Comparison of ENCODE assay signal across 8 cellular contexts in genomic region chr7:44881610-44882009, GRCh38. TPM values are rescaled to one million over a fixed set of nuclear protein-coding genes. Genes with fewer than 3 reads are reported as not detected.
DNase-seq lines count a peak whose midpoint lies in the region; ATAC-seq and TF ChIP-seq lines count a peak whose summit lies in the region.

No MANE protein-coding gene starts in this region.

- POLR2A ChIA-PET in OCI-LY7 (lab: Charles Lee), result interaction anchor here (0.5 to 2.6 kb wide), 16 partner anchors 8 to 364 kb away, joined by 3 to 27 read pairs (median 4); partner anchors contain the start of gene H2AZ2

- no peak for TF ChIP-seq CTCF in OCI-LY7 (conservative IDR thresholded peaks at IDR 0.05; ENCODE audit: low read length)
- no peak for TF ChIP-seq CTCF in sigmoid colon (IDR thresholded peaks at IDR 0.05)
- TF ChIP-seq CTCF in prostate gland (IDR thresholded peaks at IDR 0.05), result no peak

- intact Hi-C loops in OCI-LY7 (cut with micrococcal nuclease; ENCODE audit: unreplicated experiment), result loop anchor here (2.0 kb wide), 1 partner anchor 19 kb away; no protein-coding TSS in a partner anchor
- intact Hi-C loops in sigmoid colon (cut with DNase I), result loop anchor here (10.0 kb wide), 1 partner anchor 797 kb away; the partner anchor contains the start of gene POLM
- intact Hi-C loops in posterior cingulate gyrus (cut with DNase I), result loop anchor here (10.0 kb wide), 1 partner anchor 193 kb away; no protein-coding TSS in a partner anchor
- intact Hi-C loops in prostate gland (cut with DNase I), result loop anchor here (10.0 kb wide), 1 partner anchor 233 kb away; the partner anchor contains the start of gene TBRG4

- peaks cover 71% of the 10 kb centered on the region for H3K79me2 ChIP-seq in OCI-LY7 (ENCODE audit: insufficient read depth, low read depth, low read length)

- ATAC-seq in GM18907 (IDR thresholded peaks at IDR 0.05; ENCODE audit: unreplicated experiment), result peak; percentile 17
- no peak for ATAC-seq in HG03432 (IDR thresholded peaks at IDR 0.05; ENCODE audit: unreplicated experiment)

- H2AFZ ChIP-seq in OCI-LY7 (ENCODE audit: low read length), result no peak overlapping the region

- peak overlapping the region; percentile 32 for H3K9ac ChIP-seq in endocrine pancreas (ENCODE audit: control insufficient read depth, insufficient read depth, low read length)

- no peaks in the 10 kb centered on the region for H3K9me3 ChIP-seq in OCI-LY7 (ENCODE audit: low read length)
- no peaks in the 10 kb centered on the region for H3K9me3 ChIP-seq in endocrine pancreas (ENCODE audit: control insufficient read depth, low read length)
- H3K9me3 ChIP-seq in sigmoid colon, result no peaks in the 10 kb centered on the region
- no peaks in the 10 kb centered on the region for H3K9me3 ChIP-seq in prostate gland

- TF ChIP-seq EP300 in sigmoid colon (IDR thresholded peaks at IDR 0.05), result no peak

- no peak for DNase-seq in OCI-LY7 (ENCODE audit: low spot score)
- DNase-seq in sigmoid colon, result no peak
- DNase-seq in posterior cingulate gyrus, result no peak
- no peak for DNase-seq in DMS79 treated with DMSO at 0.1 percent for 48 hours (lab: John Stamatoyannopoulos, UW)
- no peak for DNase-seq in prostate gland (ENCODE audit: low spot score)

- H3K36me3 ChIP-seq in OCI-LY7 (ENCODE audit: insufficient read depth, low read length) (peaks cover 65% of the 10 kb centered on the region), endocrine pancreas (ENCODE audit: control insufficient read depth, insufficient read depth, low read length) (no peaks in the 10 kb centered on the region), sigmoid colon (no peaks in the 10 kb centered on the region), prostate gland (no peaks in the 10 kb centered on the region)

- H3K27ac ChIP-seq in OCI-LY7 (ENCODE audit: low read depth, low read length, poor library complexity, severe bottlenecking) (no peak overlapping the region), sigmoid colon (peak overlapping the region; percentile 4 to 100 (median 72)), prostate gland (no peak overlapping the region)

- CTCF ChIA-PET in OCI-LY7 (lab: Charles Lee; ENCODE audit: unreplicated experiment), result interaction anchor here (0.6 to 1.3 kb wide), 4 partner anchors 10 to 254 kb away, joined by 3 to 5 read pairs (median 3); no protein-coding TSS in a partner anchor

- no TSS peak for BruUV-seq in OCI-LY7 (replicated peaks; lab: Mats Ljungman, UMichigan)

- H4K20me1 ChIP-seq in OCI-LY7 (ENCODE audit: insufficient read depth, low read length), result peaks cover 50% of the 10 kb centered on the region

- H3K4me3 ChIP-seq in OCI-LY7 (ENCODE audit: low read depth, low read length, poor library complexity, severe bottlenecking) (peak overlapping the region; percentile 77), endocrine pancreas (ENCODE audit: control insufficient read depth, insufficient read depth, low read length) (peak overlapping the region; percentile 81), sigmoid colon (peak overlapping the region in 3 of 4 donors; percentile 11 to 93 (median 35)), prostate gland (peak overlapping the region in 1 of 2 donors; percentile 4)

- H3K27me3 ChIP-seq in endocrine pancreas (ENCODE audit: control insufficient read depth, insufficient read depth, low read length) (no peaks in the 10 kb centered on the region), sigmoid colon (no peaks in the 10 kb centered on the region), prostate gland (replicated peaks; ENCODE audit: insufficient read depth) (no peaks in the 10 kb centered on the region)

- TF ChIP-seq POLR2A in sigmoid colon (IDR thresholded peaks at IDR 0.05) (no peak), prostate gland (IDR thresholded peaks at IDR 0.05) (no peak)

- no peaks in the 10 kb centered on the region for H3K9me2 ChIP-seq in OCI-LY7 (ENCODE audit: insufficient read depth, low read length)

- H3K4me1 ChIP-seq in OCI-LY7 (ENCODE audit: insufficient read depth, low read length, poor library complexity, severe bottlenecking) (peaks cover 56% of the 10 kb centered on the region), endocrine pancreas (ENCODE audit: control insufficient read depth, insufficient read depth, low read length) (peaks cover 52% of the 10 kb centered on the region), sigmoid colon (peaks cover 0 to 83% (median 72%) of the 10 kb centered on the region in 4 donors), prostate gland (replicated peaks) (peaks cover 24% of the 10 kb centered on the region)

- H3K4me2 ChIP-seq in OCI-LY7 (ENCODE audit: low read length), result peak overlapping the region; percentile 83

RNA-seq across cellular contexts. Expression of gene PURB, which starts 3.7 kb away (rescaled TPM):
- total RNA-seq in OCI-LY7 (2014; rRNA removed; shearing (Covaris generic)), result 14.9 and 15.2 TPM in 2 replicates
- total RNA-seq in OCI-LY7 (2022) (22.7 and 27.2 TPM in 2 replicates), sigmoid colon (10 to 100 TPM; 31.4 to 40.3 (median 38.5) TPM), prostate gland (10 to 100 TPM; 21.9 to 22.0 TPM)
- 10 to 100 TPM in 1 of 3 donors, 1 to 10 TPM in 2; 4.2 to 10.7 (median 6.0) TPM for polyA plus RNA-seq in sigmoid colon

RNA-seq across cellular contexts. Expression of gene H2AZ2, which starts 33.7 kb away (rescaled TPM):
- total RNA-seq in OCI-LY7 (2014; rRNA removed; shearing (Covaris generic)), result 440 and 450 TPM in 2 replicates
- 274 and 291 TPM in 2 replicates for total RNA-seq in OCI-LY7 (2022)
- total RNA-seq in sigmoid colon, result 100 to 1,000 TPM; 158 to 211 (median 207) TPM
- polyA plus RNA-seq in sigmoid colon, result 100 to 1,000 TPM in 2 of 3 donors, 10 to 100 TPM in 1; 97.3 to 140 (median 131) TPM
- 100 to 1,000 TPM; 111 to 146 TPM for total RNA-seq in prostate gland

Comparison
In these comparisons a context has a peak if more than half of its experiments do, and no peak if none do; other contexts are left out.
1. H3K27ac ChIP-seq: peak in sigmoid colon (4 of 4); none in OCI-LY7 (single experiment) and prostate gland (0 of 2).